1 cellular context compared by ENCODE assay signal in genomic region chr17:19384723-19385391, GRCh38.
TF ChIP-seq lines count a peak whose summit lies in the region.

No MANE protein-coding gene starts in this region.

TF ChIP-seq in HEK293, 187 proteins besides CTCF, POLR2A, EP300 and RAD21 (continued from another document):
- TF ChIP-seq, protein P1, sequence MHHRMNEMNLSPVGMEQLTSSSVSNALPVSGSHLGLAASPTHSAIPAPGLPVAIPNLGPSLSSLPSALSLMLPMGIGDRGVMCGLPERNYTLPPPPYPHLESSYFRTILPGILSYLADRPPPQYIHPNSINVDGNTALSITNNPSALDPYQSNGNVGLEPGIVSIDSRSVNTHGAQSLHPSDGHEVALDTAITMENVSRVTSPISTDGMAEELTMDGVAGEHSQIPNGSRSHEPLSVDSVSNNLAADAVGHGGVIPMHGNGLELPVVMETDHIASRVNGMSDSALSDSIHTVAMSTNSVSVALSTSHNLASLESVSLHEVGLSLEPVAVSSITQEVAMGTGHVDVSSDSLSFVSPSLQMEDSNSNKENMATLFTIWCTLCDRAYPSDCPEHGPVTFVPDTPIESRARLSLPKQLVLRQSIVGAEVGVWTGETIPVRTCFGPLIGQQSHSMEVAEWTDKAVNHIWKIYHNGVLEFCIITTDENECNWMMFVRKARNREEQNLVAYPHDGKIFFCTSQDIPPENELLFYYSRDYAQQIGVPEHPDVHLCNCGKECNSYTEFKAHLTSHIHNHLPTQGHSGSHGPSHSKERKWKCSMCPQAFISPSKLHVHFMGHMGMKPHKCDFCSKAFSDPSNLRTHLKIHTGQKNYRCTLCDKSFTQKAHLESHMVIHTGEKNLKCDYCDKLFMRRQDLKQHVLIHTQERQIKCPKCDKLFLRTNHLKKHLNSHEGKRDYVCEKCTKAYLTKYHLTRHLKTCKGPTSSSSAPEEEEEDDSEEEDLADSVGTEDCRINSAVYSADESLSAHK (tag by site-specific recombination; IDR thresholded peaks at IDR 0.05) = no peak
- TF ChIP-seq YY2 (tag by site-specific recombination; IDR thresholded peaks at IDR 0.05) (no peak), ZNF747 (tag by site-specific recombination; IDR thresholded peaks at IDR 0.05) (no peak), ZNF785 (tag by site-specific recombination; IDR thresholded peaks at IDR 0.05) (no peak), ZNF354C (tag by site-specific recombination; IDR thresholded peaks at IDR 0.05; ENCODE audit: borderline replicate concordance, low read depth) (no peak), ZFP69B (tag by site-specific recombination; IDR thresholded peaks at IDR 0.05) (no peak), ZSCAN30 (tag by site-specific recombination; IDR thresholded peaks at IDR 0.05) (no peak), ZNF423 (tag by site-specific recombination; IDR thresholded peaks at IDR 0.05) (no peak), ZNF2 (tag by site-specific recombination; IDR thresholded peaks at IDR 0.05) (no peak), ZNF274 (IDR thresholded peaks at IDR 0.05; ENCODE audit: low read length) (no peak), ZNF274 (tag by site-specific recombination; IDR thresholded peaks at IDR 0.05; ENCODE audit: borderline replicate concordance) (no peak), ZNF404 (tag by site-specific recombination; IDR thresholded peaks at IDR 0.05) (no peak), ATF2 (tag by site-specific recombination; IDR thresholded peaks at IDR 0.05; ENCODE audit: low read depth) (no peak), MZF1 (tag by site-specific recombination; IDR thresholded peaks at IDR 0.05; ENCODE audit: borderline replicate concordance) (no peak), ZNF76 (tag by site-specific recombination; IDR thresholded peaks at IDR 0.05; ENCODE audit: borderline replicate concordance, low read depth) (no peak), ZNF311 (tag by site-specific recombination; IDR thresholded peaks at IDR 0.05; ENCODE audit: borderline replicate concordance) (no peak), ZBTB20 (tag by site-specific recombination; IDR thresholded peaks at IDR 0.05) (peak; percentile 11; the same call in 1 of the 2 replicates), KLF1 (tag by site-specific recombination; IDR thresholded peaks at IDR 0.05) (peak; percentile 59), ZNF416 (tag by site-specific recombination; IDR thresholded peaks at IDR 0.05) (no peak), GLI4 (tag by site-specific recombination; IDR thresholded peaks at IDR 0.05) (no peak), ZNF394 (tag by site-specific recombination; IDR thresholded peaks at IDR 0.05; ENCODE audit: borderline replicate concordance) (peak; percentile 63; the same call in 1 of the 2 replicates), GLIS1 (tag by site-specific recombination; IDR thresholded peaks at IDR 0.05) (peak; percentile 46), GLIS2 (tag by site-specific recombination; IDR thresholded peaks at IDR 0.05) (no peak), ZBTB48 (tag by site-specific recombination; IDR thresholded peaks at IDR 0.05) (no peak), ZNF600 (tag by site-specific recombination; IDR thresholded peaks at IDR 0.05) (0 out of 2 replicates have a peak, but pooled peaks have one; percentile 19), ELK4 (IDR thresholded peaks at IDR 0.05; ENCODE audit: borderline replicate concordance, low read depth, low read length) (no peak), ZNF580 (tag by site-specific recombination; IDR thresholded peaks at IDR 0.05) (no peak), RBAK (tag by site-specific recombination; IDR thresholded peaks at IDR 0.05) (no peak), ZNF561 (tag by site-specific recombination; IDR thresholded peaks at IDR 0.05; ENCODE audit: borderline replicate concordance) (peak; percentile 24; the same call in 1 of the 2 replicates), ZNF621 (tag by site-specific recombination; IDR thresholded peaks at IDR 0.05) (no peak), ZNF777 (tag by site-specific recombination; IDR thresholded peaks at IDR 0.05; ENCODE audit: borderline replicate concordance) (no peak), ZNF175 (tag by site-specific recombination; IDR thresholded peaks at IDR 0.05) (no peak), PRDM6 (tag by site-specific recombination; IDR thresholded peaks at IDR 0.05) (no peak), ZBTB17 (tag by site-specific recombination; IDR thresholded peaks at IDR 0.05) (no peak), ZBTB8A (tag by site-specific recombination; IDR thresholded peaks at IDR 0.05) (peak; percentile 45; the same call in 1 of the 2 replicates), ZNF623 (tag by site-specific recombination; IDR thresholded peaks at IDR 0.05) (no peak), ZNF221 (tag by site-specific recombination; IDR thresholded peaks at IDR 0.05; ENCODE audit: borderline replicate concordance) (no peak), PRDM1 (tag by site-specific recombination; IDR thresholded peaks at IDR 0.05) (no peak), IKZF3 (tag by site-specific recombination; IDR thresholded peaks at IDR 0.05) (no peak), ZFHX2 (tag by site-specific recombination; conservative IDR thresholded peaks at IDR 0.05) (no peak), ZNF248 (tag by site-specific recombination; IDR thresholded peaks at IDR 0.05) (no peak), KLF17 (tag by site-specific recombination; IDR thresholded peaks at IDR 0.05) (no peak)
- TF ChIP-seq, protein P2, sequence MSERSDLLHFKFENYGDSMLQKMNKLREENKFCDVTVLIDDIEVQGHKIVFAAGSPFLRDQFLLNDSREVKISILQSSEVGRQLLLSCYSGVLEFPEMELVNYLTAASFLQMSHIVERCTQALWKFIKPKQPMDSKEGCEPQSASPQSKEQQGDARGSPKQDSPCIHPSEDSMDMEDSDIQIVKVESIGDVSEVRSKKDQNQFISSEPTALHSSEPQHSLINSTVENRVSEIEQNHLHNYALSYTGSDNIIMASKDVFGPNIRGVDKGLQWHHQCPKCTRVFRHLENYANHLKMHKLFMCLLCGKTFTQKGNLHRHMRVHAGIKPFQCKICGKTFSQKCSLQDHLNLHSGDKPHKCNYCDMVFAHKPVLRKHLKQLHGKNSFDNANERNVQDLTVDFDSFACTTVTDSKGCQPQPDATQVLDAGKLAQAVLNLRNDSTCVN (tag by site-specific recombination; optimal IDR thresholded peaks at IDR 0.05) = no peak
- TF ChIP-seq, protein P3, sequence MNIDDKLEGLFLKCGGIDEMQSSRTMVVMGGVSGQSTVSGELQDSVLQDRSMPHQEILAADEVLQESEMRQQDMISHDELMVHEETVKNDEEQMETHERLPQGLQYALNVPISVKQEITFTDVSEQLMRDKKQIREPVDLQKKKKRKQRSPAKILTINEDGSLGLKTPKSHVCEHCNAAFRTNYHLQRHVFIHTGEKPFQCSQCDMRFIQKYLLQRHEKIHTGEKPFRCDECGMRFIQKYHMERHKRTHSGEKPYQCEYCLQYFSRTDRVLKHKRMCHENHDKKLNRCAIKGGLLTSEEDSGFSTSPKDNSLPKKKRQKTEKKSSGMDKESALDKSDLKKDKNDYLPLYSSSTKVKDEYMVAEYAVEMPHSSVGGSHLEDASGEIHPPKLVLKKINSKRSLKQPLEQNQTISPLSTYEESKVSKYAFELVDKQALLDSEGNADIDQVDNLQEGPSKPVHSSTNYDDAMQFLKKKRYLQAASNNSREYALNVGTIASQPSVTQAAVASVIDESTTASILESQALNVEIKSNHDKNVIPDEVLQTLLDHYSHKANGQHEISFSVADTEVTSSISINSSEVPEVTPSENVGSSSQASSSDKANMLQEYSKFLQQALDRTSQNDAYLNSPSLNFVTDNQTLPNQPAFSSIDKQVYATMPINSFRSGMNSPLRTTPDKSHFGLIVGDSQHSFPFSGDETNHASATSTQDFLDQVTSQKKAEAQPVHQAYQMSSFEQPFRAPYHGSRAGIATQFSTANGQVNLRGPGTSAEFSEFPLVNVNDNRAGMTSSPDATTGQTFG (tag by site-specific recombination; IDR thresholded peaks at IDR 0.05; ENCODE audit: borderline replicate concordance) = no peak
